Comparison of ENCODE assay signal across 34 cellular contexts in genomic region chr1:235989105-235989504, GRCh38.
"Had no signal": no experiment of that assay in that cellular context is flagged by ENCODE, and none has a peak within 500 bp of the region (broad histone marks: within the 10 kb centered on the region; RNA-seq: fewer than 3 reads in every experiment).

No MANE protein-coding gene starts in this region.

- DNase-seq: activated B cell treated with CpG ODN at 0.5 μM for 24 hours; activated CD4-positive, alpha-beta memory T cell treated with anti-CD3 and anti-CD28 coated beads for 36 hours; activated CD4-positive, alpha-beta T cell treated with anti-CD3 and anti-CD28 coated beads for 4 hours; activated CD4-positive, alpha-beta T cell treated with anti-CD3 and anti-CD28 coated beads, Interleukin-2, amount 10 ng/mL, durations not matched to agents 24 days and 14 days; activated CD4-positive, alpha-beta T cell treated with anti-CD3 and anti-CD28 coated beads, Interleukin-2, amount 50 U/mL, for 1 hour; activated CD4-positive, alpha-beta T cell treated with anti-CD3 and anti-CD28 coated beads, Interleukin-2, amount 50 U/mL, for 4 hours; activated CD4-positive, CD25-positive, alpha-beta regulatory T cell treated with anti-CD3 and anti-CD28 coated beads, Interleukin-2, amount 50 U/mL, for 72 hours; activated CD8-positive, alpha-beta memory T cell treated with anti-CD3 and anti-CD28 coated beads, Interleukin-2, amount 50 U/mL, for 4 hours; activated CD8-positive, alpha-beta T cell treated with anti-CD3 and anti-CD28 coated beads for 36 hours; activated effector memory CD4-positive, alpha-beta T cell treated with anti-CD3 and anti-CD28 coated beads, Interleukin-2, amount 50 U/mL, for 16 hours; activated gamma-delta T cell treated with Interleukin-2 at 50 U/mL for 16 hours; activated naive CD4-positive, alpha-beta T cell; activated naive CD4-positive, alpha-beta T cell treated with anti-CD3 and anti-CD28 coated beads for 36 hours; activated naive CD4-positive, alpha-beta T cell treated with anti-CD3 and anti-CD28 coated beads, Interleukin-2, amount 50 U/mL, for 16 hours; activated naive CD8-positive, alpha-beta T cell treated with anti-CD3 and anti-CD28 coated beads for 36 hours; activated T-cell treated with anti-CD3 and anti-CD28 coated beads for 4 hours; activated T-cell treated with anti-CD3 and anti-CD28 coated beads, Interleukin-2, amount 50 U/mL, for 1 hour; activated T-cell treated with anti-CD3 and anti-CD28 coated beads, Interleukin-2, amount 50 U/mL, for 4 hours; activated T-cell treated with anti-CD3 and anti-CD28 coated beads, Interleukin-2, amount 50 U/mL, for 72 hours; amniotic stem cell; aorta; body of pancreas; brain microvascular endothelial cell; central memory CD4-positive, alpha-beta T cell; T-helper 1 cell; T-helper 2 cell; T-helper 9 cell had no signal

- H3K27me3 Mint-ChIP-seq: activated B cell treated with CpG ODN at 0.5 μM for 24 hours; activated CD4-positive, alpha-beta memory T cell treated with anti-CD3 and anti-CD28 coated beads for 36 hours; activated T-helper 17 cell treated with anti-CD3 and anti-CD28 coated beads, Interleukin-2, amount 50 U/mL, for 72 hours had no signal

- H3K4me3 ChIP-seq: body of pancreas, breast epithelium had no signal

- H3K4me1 Mint-ChIP-seq: activated B cell treated with CpG ODN at 0.5 μM for 24 hours; activated CD4-positive, alpha-beta T cell treated with anti-CD3 and anti-CD28 coated beads, Interleukin-2, amount 10 ng/mL, durations not matched to agents 24 days and 14 days; activated naive CD8-positive, alpha-beta T cell treated with anti-CD3 and anti-CD28 coated beads for 36 hours; activated T-helper 17 cell treated with anti-CD3 and anti-CD28 coated beads, Interleukin-2, amount 50 U/mL, for 72 hours had no signal

- H3K36me3 ChIP-seq: breast epithelium had no signal

- ATAC-seq: activated CD8-positive, alpha-beta T cell treated with anti-CD3 and anti-CD28 coated beads for 36 hours; activated naive CD4-positive, alpha-beta T cell treated with anti-CD3 and anti-CD28 coated beads, Interleukin-2, amount 50 U/mL, for 72 hours; activated T-cell treated with anti-CD3 and anti-CD28 coated beads, Interleukin-2, amount 50 U/mL, for 4 hours; activated T-cell treated with anti-CD3 and anti-CD28 coated beads, Interleukin-2, amount 50 U/mL, for 72 hours; activated T-helper 17 cell treated with anti-CD3 and anti-CD28 coated beads, Interleukin-2, amount 50 U/mL, for 72 hours; body of pancreas had no signal

- H3K27ac ChIP-seq: body of pancreas, brain microvascular endothelial cell, breast epithelium, VCaP had no signal

- H3K4me1 ChIP-seq: body of pancreas had no signal

- H3K27ac Mint-ChIP-seq: activated B cell treated with CpG ODN at 0.5 μM for 24 hours; activated CD4-positive, alpha-beta memory T cell treated with anti-CD3 and anti-CD28 coated beads for 36 hours; activated CD4-positive, alpha-beta T cell treated with anti-CD3 and anti-CD28 coated beads, Interleukin-2, amount 10 ng/mL, durations not matched to agents 24 days and 14 days; activated CD8-positive, alpha-beta T cell treated with anti-CD3 and anti-CD28 coated beads for 36 hours; activated naive CD4-positive, alpha-beta T cell treated with anti-CD3 and anti-CD28 coated beads for 36 hours; activated naive CD4-positive, alpha-beta T cell treated with anti-CD3 and anti-CD28 coated beads, Interleukin-2, amount 50 U/mL, for 72 hours; activated naive CD8-positive, alpha-beta T cell treated with anti-CD3 and anti-CD28 coated beads for 36 hours; activated T-cell treated with anti-CD3 and anti-CD28 coated beads, Interleukin-2, amount 50 U/mL, for 72 hours; activated T-helper 1 cell treated with anti-CD3 and anti-CD28 coated beads, Interleukin-12 subunit alpha, Interleukin-12 subunit beta, Interleukin-2, Interleukin-4 antibody, amounts not matched to agents 30 ng/mL and 10 ng/mL and 1 ng/mL, durations not matched to agents 14 hours and 24 hours and 36 hours; activated T-helper 17 cell treated with anti-CD3 and anti-CD28 coated beads, Interleukin-2, amount 50 U/mL, for 72 hours; T-helper 1 cell treated with Interleukin-12 subunit alpha and Interleukin-12 subunit beta and Interleukin-4 antibody, amounts not matched to agents 30 μg/mL and 1 μg/mL, for 36 hours; T-helper 2 cell treated with Interferon-gamma antibody and Interleukin-4, amounts not matched to agents 5 μg/mL and 100 μg/mL, for 36 hours had no signal

- H3K4me3 Mint-ChIP-seq: activated B cell treated with CpG ODN at 0.5 μM for 24 hours; activated CD4-positive, alpha-beta memory T cell treated with anti-CD3 and anti-CD28 coated beads for 36 hours; activated CD4-positive, alpha-beta T cell treated with anti-CD3 and anti-CD28 coated beads, Interleukin-2, amount 10 ng/mL, durations not matched to agents 24 days and 14 days; activated CD8-positive, alpha-beta T cell treated with anti-CD3 and anti-CD28 coated beads for 36 hours; activated naive CD4-positive, alpha-beta T cell treated with anti-CD3 and anti-CD28 coated beads for 36 hours; activated naive CD8-positive, alpha-beta T cell treated with anti-CD3 and anti-CD28 coated beads for 36 hours; activated T-cell treated with anti-CD3 and anti-CD28 coated beads, Interleukin-2, amount 50 U/mL, for 4 hours; activated T-cell treated with anti-CD3 and anti-CD28 coated beads, Interleukin-2, amount 50 U/mL, for 72 hours; activated T-helper 1 cell treated with anti-CD3 and anti-CD28 coated beads, Interleukin-12 subunit alpha, Interleukin-12 subunit beta, Interleukin-2, Interleukin-4 antibody, amounts not matched to agents 30 ng/mL and 10 ng/mL and 1 ng/mL, durations not matched to agents 14 hours and 24 hours and 36 hours; activated T-helper 17 cell treated with anti-CD3 and anti-CD28 coated beads, Interleukin-2, amount 50 U/mL, for 72 hours; T-helper 1 cell treated with Interleukin-12 subunit alpha and Interleukin-12 subunit beta and Interleukin-4 antibody, amounts not matched to agents 30 μg/mL and 1 μg/mL, for 36 hours; T-helper 2 cell treated with Interferon-gamma antibody and Interleukin-4, amounts not matched to agents 5 μg/mL and 100 μg/mL, for 36 hours had no signal

- H3K27me3 ChIP-seq: body of pancreas, brain microvascular endothelial cell, breast epithelium had no signal

- H3K9me3 ChIP-seq: body of pancreas had no signal
